In genomic region chr7:134712196-134712595, GRCh38 we compare ENCODE assay signal across 1 cellular context.
TF ChIP-seq lines count a peak whose summit lies in the region.

No MANE protein-coding gene starts in this region.

TF ChIP-seq in IMR-90, 13 proteins besides CTCF, POLR2A, EP300 and RAD21:
- TF ChIP-seq FOS (IDR thresholded peaks at IDR 0.05; ENCODE audit: low read depth, low read length) = no peak
- TF ChIP-seq MAFK (IDR thresholded peaks at IDR 0.05; ENCODE audit: low read depth, low read length) = no peak
- TF ChIP-seq USF2 (IDR thresholded peaks at IDR 0.05; ENCODE audit: low read depth, low read length) = no peak
- TF ChIP-seq RFX5 (IDR thresholded peaks at IDR 0.05; ENCODE audit: low read depth, low read length) = no peak
- TF ChIP-seq CEBPB (IDR thresholded peaks at IDR 0.05; ENCODE audit: low read depth, low read length) = no peak
- no peak for TF ChIP-seq MXI1 (IDR thresholded peaks at IDR 0.05; ENCODE audit: borderline replicate concordance, low read depth, low read length)
- TF ChIP-seq, protein P1, sequence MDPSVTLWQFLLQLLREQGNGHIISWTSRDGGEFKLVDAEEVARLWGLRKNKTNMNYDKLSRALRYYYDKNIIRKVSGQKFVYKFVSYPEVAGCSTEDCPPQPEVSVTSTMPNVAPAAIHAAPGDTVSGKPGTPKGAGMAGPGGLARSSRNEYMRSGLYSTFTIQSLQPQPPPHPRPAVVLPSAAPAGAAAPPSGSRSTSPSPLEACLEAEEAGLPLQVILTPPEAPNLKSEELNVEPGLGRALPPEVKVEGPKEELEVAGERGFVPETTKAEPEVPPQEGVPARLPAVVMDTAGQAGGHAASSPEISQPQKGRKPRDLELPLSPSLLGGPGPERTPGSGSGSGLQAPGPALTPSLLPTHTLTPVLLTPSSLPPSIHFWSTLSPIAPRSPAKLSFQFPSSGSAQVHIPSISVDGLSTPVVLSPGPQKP (IDR thresholded peaks at IDR 0.05; ENCODE audit: borderline replicate concordance, low read depth, low read length) = no peak
- TF ChIP-seq CHD1 (IDR thresholded peaks at IDR 0.05; ENCODE audit: low read depth, low read length) = no peak
- TF ChIP-seq BHLHE40 (IDR thresholded peaks at IDR 0.05; ENCODE audit: low read depth, low read length) = no peak
- no peak for TF ChIP-seq NFE2L2 (IDR thresholded peaks at IDR 0.05; ENCODE audit: low read depth, low read length)
- TF ChIP-seq MAZ (IDR thresholded peaks at IDR 0.05; ENCODE audit: borderline replicate concordance, low read depth, low read length) = no peak
- no peak for TF ChIP-seq RCOR1 (IDR thresholded peaks at IDR 0.05; ENCODE audit: insufficient replicate concordance, low read length)
- TF ChIP-seq SMC3 (IDR thresholded peaks at IDR 0.05; ENCODE audit: low read depth, low read length) = no peak
